In the genomic region with DNA sequence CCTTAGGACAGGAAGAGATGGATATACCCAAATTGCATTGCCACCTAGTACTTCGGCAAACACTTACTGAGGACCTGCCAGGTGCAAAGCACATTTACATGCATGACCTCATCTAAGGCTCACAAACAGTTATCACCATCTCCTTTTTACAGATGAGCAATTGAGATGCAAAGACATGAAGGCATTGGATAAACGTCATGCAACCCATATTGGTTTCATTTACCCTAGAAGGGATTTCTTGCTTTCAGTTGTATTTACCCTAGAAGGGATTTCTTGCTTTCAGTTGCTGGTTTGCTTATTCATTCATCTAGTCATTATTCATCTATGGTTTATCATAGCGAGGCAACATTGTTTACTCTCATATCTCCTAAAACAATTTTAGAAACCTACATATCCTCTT, we compare ENCODE assay signal across 11 cellular contexts. TPM values are rescaled to one million over a fixed set of nuclear protein-coding genes. Genes with fewer than 3 reads are reported as not detected.
DNase-seq lines count a peak whose midpoint lies in the region; ATAC-seq, FAIRE-seq and TF ChIP-seq lines count a peak whose summit lies in the region.
"Had no signal": no experiment of that assay in that cellular context is flagged by ENCODE, and none has a peak within 500 bp of the region (broad histone marks: within the 10 kb centered on the region; RNA-seq: fewer than 3 reads in every experiment).

No MANE protein-coding gene starts in this region.

- no TSS peak for BruUV-seq in A673 (replicated peaks; lab: Mats Ljungman, UMichigan)

- peaks cover 22% of the 10 kb centered on the region for H3K4me1 ChIP-seq in A673 (ENCODE audit: insufficient read depth, low read length, poor library complexity, severe bottlenecking)

- no peak for TF ChIP-seq POLR2A in GM12891 (IDR thresholded peaks at IDR 0.05; ENCODE audit: low read depth, low read length)

- no peak for DNase-seq in GM12891 (ENCODE audit: insufficient read length, low spot score)
- peak; percentile 49 to 58 for DNase-seq in NCI-H526 (lab: John Stamatoyannopoulos, UW)
- DNase-seq in A673 (ENCODE audit: low spot score): no peak
- DNase-seq in NCI-H1105 treated with DMSO at 0.1 percent for 48 hours (lab: John Stamatoyannopoulos, UW): no peak
- DNase-seq in COR-L47 (lab: John Stamatoyannopoulos, UW): no peak
- DNase-seq in RCC 7860 (ENCODE audit: low spot score): no peak
- DNase-seq: GF-D8, nephron progenitor cell had no signal

- FAIRE-seq in GM12891 (lab: Jason Lieb, UNC) (peak; percentile 98), RCC 7860 (lab: Jason Lieb, UNC) (no peak)
- FAIRE-seq: astrocyte had no signal

- ATAC-seq in GM19395 (IDR thresholded peaks at IDR 0.05; ENCODE audit: unreplicated experiment) (peak; percentile 81), HG03045 (IDR thresholded peaks at IDR 0.05; ENCODE audit: unreplicated experiment) (peak; percentile 80)

- H3K4me3 ChIP-seq in A673 (ENCODE audit: low read depth, low read length, poor library complexity, severe bottlenecking): no peak overlapping the region

- H3K27ac ChIP-seq in A673 (ENCODE audit: low read depth, low read length, poor library complexity, severe bottlenecking): no peak overlapping the region

- no peaks in the 10 kb centered on the region for H3K36me3 ChIP-seq in A673 (ENCODE audit: insufficient read depth, low read length, poor library complexity, severe bottlenecking)

- no peaks in the 10 kb centered on the region for H3K27me3 ChIP-seq in A673 (replicated peaks; ENCODE audit: insufficient read depth, low read depth, low read length, poor library complexity)

- intact Hi-C loops in A673 (cut with micrococcal nuclease; ENCODE audit: unreplicated experiment): no loop called here

- TF ChIP-seq CTCF in A673 (conservative IDR thresholded peaks at IDR 0.05; ENCODE audit: low read depth, low read length): no peak

- POLR2A ChIA-PET in A673 (lab: Charles Lee; ENCODE audit: low non-redundant PET): no interaction called here

- H3K9me3 ChIP-seq in A673 (ENCODE audit: low read depth, low read length, poor library complexity, severe bottlenecking): no peaks in the 10 kb centered on the region

- CTCF ChIA-PET in A673 (lab: Charles Lee): no interaction called here

TF ChIP-seq in GM12891, 5 proteins besides CTCF, POLR2A, EP300 and RAD21:
- TF ChIP-seq TAF1 (IDR thresholded peaks at IDR 0.05; ENCODE audit: low read depth, low read length) (no peak), POLR2AphosphoS5 (IDR thresholded peaks at IDR 0.05; ENCODE audit: low read depth, low read length) (no peak), POU2F2 (IDR thresholded peaks at IDR 0.05; ENCODE audit: low read depth, low read length) (peak; percentile 93), PAX5 (IDR thresholded peaks at IDR 0.05; ENCODE audit: insufficient read depth, low read length, severe bottlenecking) (no peak)

RNA-seq across cellular contexts. Expression of a gene that starts 52.2 kb away (rescaled TPM):
- 0.12 TPM for polyA plus RNA-seq in GM12891 (2012; ENCODE audit: low read depth, missing spikeins)
- total RNA-seq in A673 (2021): 49.9 and 53.0 TPM in 2 replicates

Comparison
In these comparisons a context has a peak if more than half of its experiments do, and no peak if none do; other contexts are left out.
1. DNase-seq: peak in NCI-H526 (2 of 2); none in GM12891 (single experiment), A673 (single experiment), NCI-H1105 treated with DMSO at 0.1 percent for 48 hours (single experiment), COR-L47 (single experiment) and RCC 7860 (single experiment).